In the genomic region with DNA sequence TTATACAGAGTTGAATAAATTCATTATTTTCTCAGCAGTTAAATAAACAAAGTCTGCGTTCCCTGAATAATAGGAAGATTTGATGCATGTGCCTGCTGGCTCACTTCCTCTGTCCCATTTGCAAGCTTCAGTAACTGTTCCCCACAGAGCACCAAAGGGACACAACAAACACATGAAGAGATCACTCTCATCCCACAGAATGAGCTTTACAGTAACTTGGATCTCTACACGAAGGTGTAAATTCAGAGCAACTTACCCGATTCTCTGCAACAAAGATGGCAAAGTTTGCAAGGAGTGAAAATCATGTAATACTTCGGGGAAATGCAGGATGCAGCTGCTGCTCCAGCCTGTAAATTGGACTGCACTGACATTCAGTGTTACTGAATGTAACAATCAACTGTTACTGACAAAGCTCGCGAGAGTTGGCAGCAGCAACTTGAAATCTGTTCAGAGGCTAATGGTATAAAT, we compare ENCODE assay signal across 9 cellular contexts. TPM values are rescaled to one million over a fixed set of nuclear protein-coding genes. Genes with fewer than 3 reads are reported as not detected.
DNase-seq lines count a peak whose midpoint lies in the region; ATAC-seq and TF ChIP-seq lines count a peak whose summit lies in the region.
"Had no signal": no experiment of that assay in that cellular context is flagged by ENCODE, and none has a peak within 500 bp of the region (broad histone marks: within the 10 kb centered on the region; RNA-seq: fewer than 3 reads in every experiment).

BCHE (minus strand) TSS at position 366 of the 468 bp plus-strand sequence. CDS start 6,390 bp downstream, outside the sequence.

- H3K36me3 ChIP-seq in MG63: no peaks in the 10 kb centered on the region
- no peaks in the 10 kb centered on the region for H3K36me3 ChIP-seq in left lung

- H3K4me3 ChIP-seq in MG63 (no peak within 1 kb of the TSS), left lung (peak within 1 kb of the TSS; percentile 11 to 16)

- intact Hi-C loops in left lung (cut with DNase I): no loop called here

- H3K27me3 ChIP-seq in MG63: no peaks in the 10 kb centered on the region
- H3K27me3 ChIP-seq in left lung: no peaks in the 10 kb centered on the region

- no peak for TF ChIP-seq CTCF in left lung (IDR thresholded peaks at IDR 0.05)

- H3K27ac ChIP-seq in left lung: no peak within 1 kb of the TSS

- ATAC-seq in left lung: peak; percentile 42
- no peak for ATAC-seq in GM19467 (IDR thresholded peaks at IDR 0.05; ENCODE audit: unreplicated experiment)

- no peaks in the 10 kb centered on the region for H3K4me1 ChIP-seq in left lung

- H3K9me3 ChIP-seq in MG63 (no peaks in the 10 kb centered on the region), left lung (no peaks in the 10 kb centered on the region)

- DNase-seq in A172 (ENCODE audit: low spot score): peak; percentile 87
- DNase-seq in MG63: peak; percentile 7
- no peak for DNase-seq in cerebellum (ENCODE audit: low spot score)
- DNase-seq in left lung: peak in 1 of 2 donors; percentile 29
- DNase-seq in kidney glomerular epithelial cell (lab: John Stamatoyannopoulos, UW): no peak
- DNase-seq in 8988T: no peak
- no peak for DNase-seq in NCI-H1092 treated with DMSO at 0.1 percent for 48 hours (lab: John Stamatoyannopoulos, UW)

RNA-seq across cellular contexts. Expression of gene BCHE, which starts in this region (rescaled TPM):
- 31.1 and 40.3 TPM in 2 replicates for total RNA-seq in A172 (2014; rRNA removed; shearing (Covaris generic))
- not detected in 2 replicates for total RNA-seq in MG63 (2014; rRNA removed; shearing (Covaris generic); ENCODE audit: low replicate concordance)
- 21.1 TPM for total RNA-seq in cerebellum
- 10 to 100 TPM in 1 of 2 donors, 1 to 10 TPM in 1; 6.6 to 13.7 TPM for total RNA-seq in left lung
- total RNA-seq: T-helper 1 cell treated with Interleukin-12 subunit alpha and Interleukin-12 subunit beta and Interleukin-4 antibody, amounts not matched to agents 30 ng/mL and 1 ng/mL, for 36 hours had no signal

Comparison
In these comparisons a context has a peak if more than half of its experiments do, and no peak if none do; other contexts are left out.
1. Peak in DNase-seq in MG63; RNA of the gene not detected or under 1 TPM.